In genomic region chr6:51147756-51148155, GRCh38 we compare ENCODE assay signal across 18 cellular contexts.
"Had no signal": no experiment of that assay in that cellular context is flagged by ENCODE, and none has a peak within 500 bp of the region (broad histone marks: within the 10 kb centered on the region; RNA-seq: fewer than 3 reads in every experiment).

No MANE protein-coding gene starts in this region.

- H3K36me3 ChIP-seq: cardiac muscle cell, esophagus muscularis mucosa, lower lobe of right lung, thyroid gland had no signal

- H3K4me1 ChIP-seq: esophagus muscularis mucosa, lower lobe of right lung, parathyroid adenoma, thyroid gland had no signal

- H2AFZ ChIP-seq: parathyroid adenoma had no signal

- DNase-seq: activated CD4-positive, alpha-beta T cell treated with anti-CD3 and anti-CD28 coated beads for 1 hour; activated CD4-positive, alpha-beta T cell treated with anti-CD3 and anti-CD28 coated beads, Interleukin-2, amount 50 U/mL, for 4 hours; activated naive CD4-positive, alpha-beta T cell treated with anti-CD3 and anti-CD28 coated beads for 36 hours; activated T-cell treated with anti-CD3 and anti-CD28 coated beads for 4 hours; dorsolateral prefrontal cortex; endodermal cell; left cardiac atrium; lower lobe of right lung; midbrain; retina; stimulated activated CD4-positive, alpha-beta T cell treated with anti-CD3 and anti-CD28 coated beads, Interleukin-2, amount 100 ng/mL, for 48 hours; stimulated activated naive B cell treated with anti-CD40 and anti-IgM and Interleukin-4, amounts not matched to agents 10 μg/mL and 1 μg/mL and 100 μg/mL, for 72 hours; SW 1271; thyroid gland had no signal

- H3K9me3 ChIP-seq: esophagus muscularis mucosa, lower lobe of right lung, thyroid gland had no signal

- H3K79me2 ChIP-seq: parathyroid adenoma had no signal

- H3K27me3 Mint-ChIP-seq: stimulated activated naive B cell treated with anti-CD40 and anti-IgM and Interleukin-4, amounts not matched to agents 10 μg/mL and 1 μg/mL and 100 μg/mL, for 72 hours had no signal

- H3K27ac ChIP-seq: cardiac muscle cell, esophagus muscularis mucosa, lower lobe of right lung, parathyroid adenoma, thyroid gland had no signal

- H3K36me3 Mint-ChIP-seq: stimulated activated naive B cell treated with anti-CD40 and anti-IgM and Interleukin-4, amounts not matched to agents 10 μg/mL and 1 μg/mL and 100 μg/mL, for 72 hours had no signal

- H3K4me3 ChIP-seq: cardiac muscle cell, dorsolateral prefrontal cortex, esophagus muscularis mucosa, lower lobe of right lung, thyroid gland had no signal

- ATAC-seq: left cardiac atrium; lower lobe of right lung; stimulated activated naive B cell treated with anti-CD40 and anti-IgM and Interleukin-4, amounts not matched to agents 10 μg/mL and 1 μg/mL and 100 μg/mL, for 72 hours had no signal

- H3K27me3 ChIP-seq: cardiac muscle cell, dorsolateral prefrontal cortex, esophagus muscularis mucosa, thyroid gland had no signal

- H3K4me1 Mint-ChIP-seq: stimulated activated naive B cell treated with anti-CD40 and anti-IgM and Interleukin-4, amounts not matched to agents 10 μg/mL and 1 μg/mL and 100 μg/mL, for 72 hours had no signal

- H3K4me3 Mint-ChIP-seq: activated naive CD4-positive, alpha-beta T cell treated with anti-CD3 and anti-CD28 coated beads for 36 hours; endodermal cell; stimulated activated naive B cell treated with anti-CD40 and anti-IgM and Interleukin-4, amounts not matched to agents 10 μg/mL and 1 μg/mL and 100 μg/mL, for 72 hours had no signal

- H3K9ac ChIP-seq: parathyroid adenoma had no signal

- H3K27ac Mint-ChIP-seq: activated naive CD4-positive, alpha-beta T cell treated with anti-CD3 and anti-CD28 coated beads for 36 hours; activated T-helper 2 cell treated with anti-CD3 and anti-CD28 coated beads, Interferon-gamma antibody, Interleukin-2, Interleukin-4, amounts not matched to agents 10 μg/mL and 5 μg/mL and 100 μg/mL, durations not matched to agents 14 hours and 24 hours and 36 hours; endodermal cell; stimulated activated naive B cell treated with anti-CD40 and anti-IgM and Interleukin-4, amounts not matched to agents 10 μg/mL and 1 μg/mL and 100 μg/mL, for 72 hours had no signal
